ENCODE assay signal across 19 cellular contexts in genomic region chr3:104805042-104805441, GRCh38.
A peak's percentile ranks its signal among the peaks of the same experiment; 100 is the strongest.
DNase-seq lines count a peak whose midpoint lies in the region; FAIRE-seq and TF ChIP-seq lines count a peak whose summit lies in the region.
"Had no signal": no experiment of that assay in that cellular context is flagged by ENCODE, and none has a peak within 500 bp of the region (broad histone marks: within the 10 kb centered on the region; RNA-seq: fewer than 3 reads in every experiment).

No MANE protein-coding gene starts in this region.

- H3K4me1 ChIP-seq in endocrine pancreas (ENCODE audit: control insufficient read depth, insufficient read depth, low read length): peaks cover 34% of the 10 kb centered on the region
- H3K4me1 ChIP-seq: HAP-1 had no signal

- H3K36me3 ChIP-seq in endocrine pancreas (ENCODE audit: control insufficient read depth, insufficient read depth, low read length): no peaks in the 10 kb centered on the region
- H3K36me3 ChIP-seq: HAP-1 had no signal

- no peaks in the 10 kb centered on the region for H3K27me3 ChIP-seq in endocrine pancreas (ENCODE audit: control insufficient read depth, insufficient read depth, low read length)

- no peak for FAIRE-seq in GM19239 (lab: Jason Lieb, UNC)
- FAIRE-seq: GM12878, GM18507, RCC 7860 had no signal

- no peak for TF ChIP-seq CTCF in GM13977 (IDR thresholded peaks at IDR 0.05; ENCODE audit: extremely low read depth, insufficient read depth, missing control alignments)

- peak overlapping the region; percentile 67 for H3K4me3 ChIP-seq in endocrine pancreas (ENCODE audit: control insufficient read depth, insufficient read depth, low read length)
- H3K4me3 ChIP-seq: GM12878, HAP-1 had no signal

- H3K9me3 ChIP-seq in endocrine pancreas (ENCODE audit: control insufficient read depth, low read length): no peaks in the 10 kb centered on the region
- H3K9me3 ChIP-seq: HAP-1 had no signal

- DNase-seq in NCI-H1105 treated with DMSO at 0.1 percent for 48 hours (lab: John Stamatoyannopoulos, UW): peak; percentile 97
- peak; percentile 100 for DNase-seq in NCI-H146 (lab: John Stamatoyannopoulos, UW)
- peak; percentile 85 for DNase-seq in NCI-H774 (lab: John Stamatoyannopoulos, UW)
- DNase-seq in nucleus accumbens (lab: John Stamatoyannopoulos, UW): no peak
- DNase-seq in GM13977 (ENCODE audit: low spot score): no peak
- no peak for DNase-seq in GM19239 (ENCODE audit: insufficient read length, low spot score)
- DNase-seq: Calu3, GDM1, IMR-90, Kasumi-1, MM.1S, NCI-H187, Right ventricle myocardium superior, T-helper 17 cell had no signal

- H3K9ac ChIP-seq in endocrine pancreas (ENCODE audit: control insufficient read depth, insufficient read depth, low read length): no peak overlapping the region

- in situ Hi-C loops in GM13977 (cut with MboI; ENCODE audit: low pct_unique_long_range_greater_than_20kb, low sequenced_read_pairs, unreplicated experiment): no loop called here

Comparison
In these comparisons a context has a peak if more than half of its experiments do, and no peak if none do; other contexts are left out.
1. DNase-seq: peak in NCI-H1105 treated with DMSO at 0.1 percent for 48 hours (single experiment), NCI-H146 (single experiment) and NCI-H774 (single experiment); none in nucleus accumbens (0 of 56), GM13977 (single experiment) and GM19239 (single experiment).